Comparison of ENCODE assay signal across 7 cellular contexts in the genomic region with DNA sequence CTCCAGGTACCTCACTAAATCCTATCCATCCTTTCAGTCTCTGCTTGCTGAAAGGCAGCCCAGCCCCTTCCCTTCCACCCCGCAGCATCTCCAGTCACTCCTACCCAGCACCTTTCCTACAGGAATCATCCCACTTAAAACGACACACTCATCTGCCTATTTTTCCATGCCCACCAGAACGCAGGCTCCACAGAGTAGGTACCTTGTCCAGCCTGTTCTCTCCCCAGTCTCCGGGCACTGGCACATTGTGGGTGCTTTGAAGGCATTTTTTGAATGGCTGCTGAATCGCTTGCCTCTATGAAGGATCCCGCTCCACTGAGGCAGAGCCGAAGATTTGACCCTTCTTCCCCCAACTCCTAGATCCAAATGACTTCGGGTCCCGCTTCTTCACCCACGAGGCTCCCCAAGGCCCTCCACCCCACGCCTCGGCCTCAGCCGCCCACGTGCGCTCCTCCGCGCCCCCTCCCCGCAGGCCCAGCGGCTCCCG. TPM values are rescaled to one million over a fixed set of nuclear protein-coding genes. Genes with fewer than 3 reads are reported as not detected.
DNase-seq lines count a peak whose midpoint lies in the region; ATAC-seq and TF ChIP-seq lines count a peak whose summit lies in the region.
"Had no signal": no experiment of that assay in that cellular context is flagged by ENCODE, and none has a peak within 500 bp of the region (broad histone marks: within the 10 kb centered on the region; RNA-seq: fewer than 3 reads in every experiment).

No MANE protein-coding gene starts in this region.

- peaks cover 4% of the 10 kb centered on the region for H3K4me1 Mint-ChIP-seq in activated CD8-positive, alpha-beta memory T cell treated with anti-CD3 and anti-CD28 coated beads, Interleukin-2, amount 10 ng/mL, durations not matched to agents 7 days and 5 days
- peaks cover 12% of the 10 kb centered on the region for H3K4me1 Mint-ChIP-seq in endothelial cell (ENCODE audit: unreplicated experiment)
- peaks cover 9% of the 10 kb centered on the region for H3K4me1 Mint-ChIP-seq in stimulated activated memory B cell treated with anti-CD40 and anti-IgM and Interleukin-4, amounts not matched to agents 10 μg/mL and 1 μg/mL and 100 μg/mL, for 72 hours

- H3K4me3 Mint-ChIP-seq in activated CD8-positive, alpha-beta memory T cell treated with anti-CD3 and anti-CD28 coated beads, Interleukin-2, amount 10 ng/mL, durations not matched to agents 7 days and 5 days = peak overlapping the region; percentile 33
- peak overlapping the region; percentile 79 for H3K4me3 Mint-ChIP-seq in endothelial cell (ENCODE audit: unreplicated experiment)
- peak overlapping the region; percentile 53 for H3K4me3 Mint-ChIP-seq in stimulated activated memory B cell treated with anti-CD40 and anti-IgM and Interleukin-4, amounts not matched to agents 10 μg/mL and 1 μg/mL and 100 μg/mL, for 72 hours

- ATAC-seq in activated CD8-positive, alpha-beta memory T cell treated with anti-CD3 and anti-CD28 coated beads, Interleukin-2, amount 10 ng/mL, durations not matched to agents 7 days and 5 days = no peak
- ATAC-seq in stimulated activated memory B cell treated with anti-CD40 and anti-IgM and Interleukin-4, amounts not matched to agents 10 μg/mL and 1 μg/mL and 100 μg/mL, for 72 hours = no peak
- ATAC-seq in HG02870 (IDR thresholded peaks at IDR 0.05; ENCODE audit: unreplicated experiment) (no peak), HG02571 (IDR thresholded peaks at IDR 0.05; ENCODE audit: unreplicated experiment) (no peak)

- H3K27me3 Mint-ChIP-seq in activated CD8-positive, alpha-beta memory T cell treated with anti-CD3 and anti-CD28 coated beads, Interleukin-2, amount 10 ng/mL, durations not matched to agents 7 days and 5 days = peaks cover 65% of the 10 kb centered on the region
- peaks cover 22% of the 10 kb centered on the region for H3K27me3 Mint-ChIP-seq in endothelial cell (ENCODE audit: unreplicated experiment)
- peaks cover 69% of the 10 kb centered on the region for H3K27me3 Mint-ChIP-seq in stimulated activated memory B cell treated with anti-CD40 and anti-IgM and Interleukin-4, amounts not matched to agents 10 μg/mL and 1 μg/mL and 100 μg/mL, for 72 hours

- no peaks in the 10 kb centered on the region for H3K36me3 Mint-ChIP-seq in activated CD8-positive, alpha-beta memory T cell treated with anti-CD3 and anti-CD28 coated beads, Interleukin-2, amount 10 ng/mL, durations not matched to agents 7 days and 5 days
- H3K36me3 Mint-ChIP-seq in endothelial cell (ENCODE audit: low read depth, unreplicated experiment) = peaks cover 25% of the 10 kb centered on the region
- no peaks in the 10 kb centered on the region for H3K36me3 Mint-ChIP-seq in stimulated activated memory B cell treated with anti-CD40 and anti-IgM and Interleukin-4, amounts not matched to agents 10 μg/mL and 1 μg/mL and 100 μg/mL, for 72 hours

- no peak overlapping the region for H3K27ac Mint-ChIP-seq in activated CD8-positive, alpha-beta memory T cell treated with anti-CD3 and anti-CD28 coated beads, Interleukin-2, amount 10 ng/mL, durations not matched to agents 7 days and 5 days
- peak overlapping the region; percentile 45 for H3K27ac Mint-ChIP-seq in endothelial cell (ENCODE audit: unreplicated experiment)
- H3K27ac Mint-ChIP-seq in stimulated activated memory B cell treated with anti-CD40 and anti-IgM and Interleukin-4, amounts not matched to agents 10 μg/mL and 1 μg/mL and 100 μg/mL, for 72 hours = no peak overlapping the region

- no peak for TF ChIP-seq CTCF in endothelial cell (IDR thresholded peaks at IDR 0.05; ENCODE audit: unreplicated experiment)

- no peaks in the 10 kb centered on the region for H3K9me3 Mint-ChIP-seq in activated CD8-positive, alpha-beta memory T cell treated with anti-CD3 and anti-CD28 coated beads, Interleukin-2, amount 10 ng/mL, durations not matched to agents 7 days and 5 days (ENCODE audit: low read depth)
- no peaks in the 10 kb centered on the region for H3K9me3 Mint-ChIP-seq in endothelial cell (ENCODE audit: unreplicated experiment)
- no peaks in the 10 kb centered on the region for H3K9me3 Mint-ChIP-seq in stimulated activated memory B cell treated with anti-CD40 and anti-IgM and Interleukin-4, amounts not matched to agents 10 μg/mL and 1 μg/mL and 100 μg/mL, for 72 hours

- DNase-seq in activated CD8-positive, alpha-beta memory T cell treated with anti-CD3 and anti-CD28 coated beads, Interleukin-2, amount 10 ng/mL, durations not matched to agents 7 days and 5 days = no peak
- DNase-seq in activated CD8-positive, alpha-beta memory T cell treated with anti-CD3 and anti-CD28 coated beads, Interleukin-2, amount 50 U/mL, for 4 hours = no peak
- no peak for DNase-seq in endothelial cell (ENCODE audit: low spot score)

- CTCF ChIA-PET in activated CD8-positive, alpha-beta memory T cell treated with anti-CD3 and anti-CD28 coated beads, Interleukin-2, amount 10 ng/mL, durations not matched to agents 7 days and 5 days (lab: Charles Lee) = interaction anchor here (1.4 kb wide), 1 partner anchor 10 kb away, joined by 3 read pairs; no protein-coding TSS in a partner anchor

RNA-seq across cellular contexts. Expression of a gene that starts 15.6 kb away (rescaled TPM):
- not detected for total RNA-seq in activated CD8-positive, alpha-beta memory T cell treated with anti-CD3 and anti-CD28 coated beads, Interleukin-2, amount 10 ng/mL, durations not matched to agents 7 days and 5 days
- total RNA-seq in endothelial cell (ENCODE audit: unreplicated experiment) = 6.0 TPM
- total RNA-seq: activated CD8-positive, alpha-beta memory T cell treated with anti-CD3 and anti-CD28 coated beads for 36 hours had no signal

RNA-seq across cellular contexts. Expression of a gene that starts 51.5 kb away (rescaled TPM):
- total RNA-seq in activated CD8-positive, alpha-beta memory T cell treated with anti-CD3 and anti-CD28 coated beads, Interleukin-2, amount 10 ng/mL, durations not matched to agents 7 days and 5 days = 10 to 100 TPM; 23.8 to 24.4 TPM
- 22.2 TPM for total RNA-seq in endothelial cell (ENCODE audit: unreplicated experiment)

RNA-seq across cellular contexts. Expression of a gene that starts 51.5 kb away (rescaled TPM):
- total RNA-seq in activated CD8-positive, alpha-beta memory T cell treated with anti-CD3 and anti-CD28 coated beads, Interleukin-2, amount 10 ng/mL, durations not matched to agents 7 days and 5 days = 10 to 100 TPM; 27.9 to 39.5 TPM
- 40.3 TPM for total RNA-seq in endothelial cell (ENCODE audit: unreplicated experiment)

RNA-seq across cellular contexts. Expression of a gene that starts 53.4 kb away (rescaled TPM):
- total RNA-seq in activated CD8-positive, alpha-beta memory T cell treated with anti-CD3 and anti-CD28 coated beads, Interleukin-2, amount 10 ng/mL, durations not matched to agents 7 days and 5 days = not detected
- total RNA-seq in endothelial cell (ENCODE audit: unreplicated experiment) = 0.64 TPM
- total RNA-seq: activated CD8-positive, alpha-beta memory T cell treated with anti-CD3 and anti-CD28 coated beads for 36 hours had no signal

RNA-seq across cellular contexts. Expression of a gene that starts 53.6 kb away (rescaled TPM):
- 10 to 100 TPM; 36.4 to 49.1 TPM for total RNA-seq in activated CD8-positive, alpha-beta memory T cell treated with anti-CD3 and anti-CD28 coated beads, Interleukin-2, amount 10 ng/mL, durations not matched to agents 7 days and 5 days
- total RNA-seq in endothelial cell (ENCODE audit: unreplicated experiment) = 45.2 TPM
